ENCODE assay signal across 11 cellular contexts in genomic region chr15:30921781-30922371, GRCh38. TPM values are rescaled to one million over a fixed set of nuclear protein-coding genes. Genes with fewer than 3 reads are reported as not detected.
DNase-seq lines count a peak whose midpoint lies in the region; ATAC-seq lines count a peak whose summit lies in the region.
"Had no signal": no experiment of that assay in that cellular context is flagged by ENCODE, and none has a peak within 500 bp of the region (broad histone marks: within the 10 kb centered on the region; RNA-seq: fewer than 3 reads in every experiment).

No MANE protein-coding gene starts in this region.

- peak; percentile 64 for DNase-seq in NAMALWA (ENCODE audit: low spot score)
- no peak for DNase-seq in epithelial cell of prostate (ENCODE audit: low read depth, low spot score)
- DNase-seq in memory B cell (ENCODE audit: low spot score in 2 of 2): no peak
- no peak for DNase-seq in GM03348 (ENCODE audit: low spot score)
- DNase-seq in activated naive CD4-positive, alpha-beta T cell treated with anti-CD3 and anti-CD28 coated beads, Interleukin-2, amount 50 U/mL, for 16 hours: no peak
- DNase-seq in T-cell: no peak
- DNase-seq: Kasumi-1, NCI-H510A, SW 1271 had no signal

- ATAC-seq in memory B cell (ENCODE audit: low read depth) (no peak), T-cell (replicated peaks in 1 of 4) (no peak)
- no peak for ATAC-seq in stimulated activated memory B cell treated with anti-CD40 and anti-IgM and Interleukin-4, amounts not matched to agents 10 μg/mL and 1 μg/mL and 100 μg/mL, for 72 hours

- H3K4me3 Mint-ChIP-seq in memory B cell: no peak overlapping the region
- no peak overlapping the region for H3K4me3 Mint-ChIP-seq in stimulated activated memory B cell treated with anti-CD40 and anti-IgM and Interleukin-4, amounts not matched to agents 10 μg/mL and 1 μg/mL and 100 μg/mL, for 72 hours
- no peak overlapping the region for H3K4me3 Mint-ChIP-seq in T-cell

- H3K27ac Mint-ChIP-seq in memory B cell (peak overlapping the region; percentile 50), T-cell (no peak overlapping the region)
- H3K27ac Mint-ChIP-seq in stimulated activated memory B cell treated with anti-CD40 and anti-IgM and Interleukin-4, amounts not matched to agents 10 μg/mL and 1 μg/mL and 100 μg/mL, for 72 hours: peak overlapping the region; percentile 7

- H3K27me3 Mint-ChIP-seq in memory B cell: no peaks in the 10 kb centered on the region
- H3K27me3 Mint-ChIP-seq in stimulated activated memory B cell treated with anti-CD40 and anti-IgM and Interleukin-4, amounts not matched to agents 10 μg/mL and 1 μg/mL and 100 μg/mL, for 72 hours: no peaks in the 10 kb centered on the region
- no peaks in the 10 kb centered on the region for H3K27me3 Mint-ChIP-seq in T-cell

- peaks cover 30% of the 10 kb centered on the region for H3K36me3 Mint-ChIP-seq in memory B cell
- peaks cover 69% of the 10 kb centered on the region for H3K36me3 Mint-ChIP-seq in stimulated activated memory B cell treated with anti-CD40 and anti-IgM and Interleukin-4, amounts not matched to agents 10 μg/mL and 1 μg/mL and 100 μg/mL, for 72 hours
- peaks cover 60% of the 10 kb centered on the region for H3K36me3 Mint-ChIP-seq in T-cell

- H3K27ac ChIP-seq in epithelial cell of prostate: peak overlapping the region; percentile 24
- H3K27ac ChIP-seq: brain microvascular endothelial cell had no signal

- CTCF ChIA-PET in T-cell (lab: Charles Lee): no interaction called here

- POLR2A ChIA-PET in T-cell (lab: Charles Lee): interaction anchor here in 1 of 2 donors (0.7 kb wide), 1 partner anchor 222 kb away, joined by 3 read pairs; no protein-coding TSS in a partner anchor

- H3K9me3 Mint-ChIP-seq in memory B cell (no peaks in the 10 kb centered on the region), T-cell (no peaks in the 10 kb centered on the region)
- no peaks in the 10 kb centered on the region for H3K9me3 Mint-ChIP-seq in stimulated activated memory B cell treated with anti-CD40 and anti-IgM and Interleukin-4, amounts not matched to agents 10 μg/mL and 1 μg/mL and 100 μg/mL, for 72 hours

- H3K4me1 Mint-ChIP-seq in memory B cell (peaks cover 7% of the 10 kb centered on the region), T-cell (peaks cover 4% of the 10 kb centered on the region in 3 donors)
- H3K4me1 Mint-ChIP-seq in stimulated activated memory B cell treated with anti-CD40 and anti-IgM and Interleukin-4, amounts not matched to agents 10 μg/mL and 1 μg/mL and 100 μg/mL, for 72 hours: peaks cover 10% of the 10 kb centered on the region

RNA-seq across cellular contexts. Expression of gene FAN1, which starts 18.2 kb away (rescaled TPM):
- 10 to 100 TPM; 21.2 to 31.2 (median 26.7) TPM for total RNA-seq in T-cell

Comparison
In these comparisons a context has a peak if more than half of its experiments do, and no peak if none do; other contexts are left out.
1. H3K27ac Mint-ChIP-seq: peak in memory B cell (single experiment) and stimulated activated memory B cell treated with anti-CD40 and anti-IgM and Interleukin-4, amounts not matched to agents 10 μg/mL and 1 μg/mL and 100 μg/mL, for 72 hours (single experiment); none in T-cell (0 of 2).